10 cellular contexts compared by ENCODE assay signal in the genomic region with DNA sequence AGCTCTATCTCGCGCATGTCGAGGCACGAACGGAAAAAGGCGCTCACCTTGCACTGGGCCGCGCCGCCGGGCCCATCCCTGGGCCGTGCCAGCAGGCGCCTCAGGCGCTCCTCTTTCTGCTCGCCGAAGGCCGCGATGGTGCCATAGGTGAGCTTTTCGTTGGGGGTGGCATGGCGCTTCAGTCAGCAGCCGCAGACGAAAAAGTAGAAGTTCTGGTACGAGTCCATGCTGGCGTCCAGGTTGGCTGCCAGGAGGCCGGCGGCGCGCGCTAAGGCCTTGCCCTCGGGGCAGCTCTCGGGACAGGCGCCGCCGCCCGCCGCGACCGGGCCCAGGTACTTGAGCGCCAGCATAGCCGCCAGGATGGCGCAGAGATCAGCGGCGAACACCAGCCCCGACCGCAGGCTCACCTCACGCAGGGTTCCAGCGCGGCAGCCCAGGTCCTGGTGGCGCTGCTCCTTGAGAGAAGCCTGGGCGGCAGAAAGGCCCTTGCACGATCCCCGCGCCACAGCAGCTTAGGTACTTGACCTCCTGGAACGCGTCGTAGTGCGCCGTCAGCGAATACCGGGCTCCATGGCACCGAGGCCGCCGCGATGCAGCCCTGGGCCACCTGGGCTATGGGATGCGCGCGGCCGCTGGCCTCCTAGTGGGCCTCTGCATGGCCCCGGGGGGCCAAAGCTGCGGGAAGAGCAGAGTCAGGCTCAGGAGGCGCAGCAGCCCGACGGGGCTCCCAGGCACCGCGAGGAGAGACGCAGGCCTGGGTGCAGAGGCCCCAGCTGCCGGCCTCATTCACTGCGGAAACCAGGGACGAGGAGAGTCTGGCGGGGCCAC. TPM values are rescaled to one million over a fixed set of nuclear protein-coding genes. Genes with fewer than 3 reads are reported as not detected.
DNase-seq lines count a peak whose midpoint lies in the region; ATAC-seq and TF ChIP-seq lines count a peak whose summit lies in the region.
"Had no signal": no experiment of that assay in that cellular context is flagged by ENCODE, and none has a peak within 500 bp of the region (broad histone marks: within the 10 kb centered on the region; RNA-seq: fewer than 3 reads in every experiment).

No MANE protein-coding gene starts in this region.

- peaks cover 62% of the 10 kb centered on the region for H3K27me3 Mint-ChIP-seq in GM23338 (ENCODE audit: insufficient read depth, low read depth, poor library complexity)
- peaks cover 43 to 83% of the 10 kb centered on the region in 2 donors for H3K27me3 Mint-ChIP-seq in effector memory CD8-positive, alpha-beta T cell

- H3K79me2 ChIP-seq in ACC112 (ENCODE audit: control insufficient read depth, insufficient read depth, low read length, unreplicated experiment) (no peaks in the 10 kb centered on the region), GM23338 (replicated peaks; ENCODE audit: insufficient read depth) (peaks cover 19% of the 10 kb centered on the region; the same call in 1 of the 2 replicates), neural cell (replicated peaks; ENCODE audit: insufficient read depth, low read length) (no peaks in the 10 kb centered on the region)

- H4K20me1 ChIP-seq in GM23338 (replicated peaks; ENCODE audit: insufficient read depth) (no peaks in the 10 kb centered on the region), neural cell (ENCODE audit: insufficient read depth) (no peaks in the 10 kb centered on the region)

- H3K4me2 ChIP-seq in GM23338: peak overlapping the region; percentile 96
- no peak overlapping the region for H3K4me2 ChIP-seq in neural cell (ENCODE audit: low read length)

- H2AFZ ChIP-seq in ACC112 (ENCODE audit: low read length, unreplicated experiment) (no peak overlapping the region), GM23338 (peak overlapping the region; percentile 76), neural cell (ENCODE audit: low read depth, low read length) (no peak overlapping the region)

- H3K36me3 ChIP-seq in ACC112 (ENCODE audit: insufficient read depth, low read length): peaks cover 3% of the 10 kb centered on the region; the same call in 1 of the 2 replicates
- no peaks in the 10 kb centered on the region for H3K36me3 ChIP-seq in GM23338 (ENCODE audit: insufficient read depth)
- H3K36me3 ChIP-seq in neural cell (ENCODE audit: insufficient read depth, low read length): no peaks in the 10 kb centered on the region

- H3K4me1 ChIP-seq in ACC112 (ENCODE audit: control insufficient read depth, insufficient read depth, low read length, unreplicated experiment): no peaks in the 10 kb centered on the region
- peaks cover 25% of the 10 kb centered on the region for H3K4me1 ChIP-seq in GM23338 (ENCODE audit: insufficient read depth)

- H3K9me2 ChIP-seq in GM23338 (ENCODE audit: insufficient read depth) (0 out of 2 replicates have a peak, but pooled peaks cover 3% of the 10 kb centered on the region), neural cell (ENCODE audit: insufficient read depth, low read length) (no peaks in the 10 kb centered on the region)

- H3K9me3 Mint-ChIP-seq in GM23338: peaks cover 16% of the 10 kb centered on the region
- H3K9me3 Mint-ChIP-seq in effector memory CD8-positive, alpha-beta T cell: no peaks in the 10 kb centered on the region

- H3K36me3 Mint-ChIP-seq in GM23338 (ENCODE audit: low read depth): peaks cover 25% of the 10 kb centered on the region
- no peaks in the 10 kb centered on the region for H3K36me3 Mint-ChIP-seq in effector memory CD8-positive, alpha-beta T cell (ENCODE audit: insufficient read depth)

- H3K4me1 Mint-ChIP-seq in GM23338: peaks cover 32% of the 10 kb centered on the region
- peaks cover 4 to 10% of the 10 kb centered on the region in 2 donors for H3K4me1 Mint-ChIP-seq in effector memory CD8-positive, alpha-beta T cell (ENCODE audit: low read depth in 2 of 2)

- no peak for TF ChIP-seq EP300 in neural cell (conservative IDR thresholded peaks at IDR 0.05; ENCODE audit: poor library complexity, severe bottlenecking)

- TF ChIP-seq CTCF in GM23338 (conservative IDR thresholded peaks at IDR 0.05; ENCODE audit: low read depth in 2 of 2): no peak
- TF ChIP-seq CTCF in neural cell (IDR thresholded peaks at IDR 0.05; ENCODE audit: poor library complexity, severe bottlenecking): no peak

- H3K4me3 ChIP-seq in ACC112 (ENCODE audit: low read depth, low read length) (peak overlapping the region; percentile 26), GM23338 (peak overlapping the region; percentile 91), neural cell (ENCODE audit: low read length) (peak overlapping the region; percentile 69)

- no peak for TF ChIP-seq RAD21 in neural cell (conservative IDR thresholded peaks at IDR 0.05)

- DNase-seq in GM23338 (ENCODE audit: low spot score): peak; percentile 74
- DNase-seq in effector memory CD8-positive, alpha-beta T cell: no peak
- DNase-seq in medulla oblongata (ENCODE audit: extremely low spot score): no peak
- no peak for DNase-seq in EL
- DNase-seq: amygdala had no signal

- H3K9me3 ChIP-seq in neural cell (ENCODE audit: low read length): peaks cover 17% of the 10 kb centered on the region

- H3K27me3 ChIP-seq in ACC112 (ENCODE audit: insufficient read depth, low read length) (peaks cover 83% of the 10 kb centered on the region), GM23338 (ENCODE audit: insufficient read depth) (peaks cover 44% of the 10 kb centered on the region), neural cell (ENCODE audit: insufficient read depth, low read depth, low read length) (peaks cover 72% of the 10 kb centered on the region)

- H3K27ac Mint-ChIP-seq in GM23338: no peak overlapping the region
- H3K27ac Mint-ChIP-seq in effector memory CD8-positive, alpha-beta T cell: no peak overlapping the region
- H3K27ac Mint-ChIP-seq: T-helper 2 cell treated with Interferon-gamma antibody and Interleukin-4, amounts not matched to agents 5 μg/mL and 100 μg/mL, for 36 hours had no signal

- H3K4me3 Mint-ChIP-seq in GM23338: peak overlapping the region; percentile 83
- H3K4me3 Mint-ChIP-seq in effector memory CD8-positive, alpha-beta T cell: peak overlapping the region; percentile 57

- peaks cover 19% of the 10 kb centered on the region for H3F3A ChIP-seq in GM23338 (replicated peaks; ENCODE audit: low read depth)
- no peaks in the 10 kb centered on the region for H3F3A ChIP-seq in neural cell (ENCODE audit: insufficient read depth, low read length, poor library complexity, severe bottlenecking)

- H3K27ac ChIP-seq in ACC112 (ENCODE audit: low read depth, low read length): no peak overlapping the region
- H3K27ac ChIP-seq in GM23338 (ENCODE audit: low read depth): no peak overlapping the region
- H3K27ac ChIP-seq in neural cell (ENCODE audit: low read length): no peak overlapping the region

- peak overlapping the region; percentile 34 for H3K9ac ChIP-seq in neural cell (ENCODE audit: low read length)

- ATAC-seq in GM23338 (peak; percentile 6), HG03571 (IDR thresholded peaks at IDR 0.05; ENCODE audit: unreplicated experiment) (no peak), HG03108 (IDR thresholded peaks at IDR 0.05; ENCODE audit: unreplicated experiment) (no peak)
- no peak for ATAC-seq in effector memory CD8-positive, alpha-beta T cell (replicated peaks)

TF ChIP-seq in GM23338, 12 proteins besides CTCF, POLR2A, EP300 and RAD21 (continues in another document):
- TF ChIP-seq POLR2AphosphoS5 (IDR thresholded peaks at IDR 0.05; ENCODE audit: low read depth) (0 out of 2 replicates have a peak, but pooled peaks have one; percentile 10), EZH2 (IDR thresholded peaks at IDR 0.05; ENCODE audit: low read depth, unreplicated experiment) (peak; percentile 5), CREB1 (CRISPR knock-in tag; IDR thresholded peaks at IDR 0.05; ENCODE audit: low read depth) (no peak), NANOG (IDR thresholded peaks at IDR 0.05; ENCODE audit: borderline replicate concordance) (no peak)

TF ChIP-seq in neural cell, 6 proteins besides CTCF, POLR2A, EP300 and RAD21 (continues in another document):
- TF ChIP-seq EZH2 (IDR thresholded peaks at IDR 0.05; ENCODE audit: borderline replicate concordance, insufficient read depth, low read length, poor library complexity, severe bottlenecking): no peak
- TF ChIP-seq, protein P1, sequence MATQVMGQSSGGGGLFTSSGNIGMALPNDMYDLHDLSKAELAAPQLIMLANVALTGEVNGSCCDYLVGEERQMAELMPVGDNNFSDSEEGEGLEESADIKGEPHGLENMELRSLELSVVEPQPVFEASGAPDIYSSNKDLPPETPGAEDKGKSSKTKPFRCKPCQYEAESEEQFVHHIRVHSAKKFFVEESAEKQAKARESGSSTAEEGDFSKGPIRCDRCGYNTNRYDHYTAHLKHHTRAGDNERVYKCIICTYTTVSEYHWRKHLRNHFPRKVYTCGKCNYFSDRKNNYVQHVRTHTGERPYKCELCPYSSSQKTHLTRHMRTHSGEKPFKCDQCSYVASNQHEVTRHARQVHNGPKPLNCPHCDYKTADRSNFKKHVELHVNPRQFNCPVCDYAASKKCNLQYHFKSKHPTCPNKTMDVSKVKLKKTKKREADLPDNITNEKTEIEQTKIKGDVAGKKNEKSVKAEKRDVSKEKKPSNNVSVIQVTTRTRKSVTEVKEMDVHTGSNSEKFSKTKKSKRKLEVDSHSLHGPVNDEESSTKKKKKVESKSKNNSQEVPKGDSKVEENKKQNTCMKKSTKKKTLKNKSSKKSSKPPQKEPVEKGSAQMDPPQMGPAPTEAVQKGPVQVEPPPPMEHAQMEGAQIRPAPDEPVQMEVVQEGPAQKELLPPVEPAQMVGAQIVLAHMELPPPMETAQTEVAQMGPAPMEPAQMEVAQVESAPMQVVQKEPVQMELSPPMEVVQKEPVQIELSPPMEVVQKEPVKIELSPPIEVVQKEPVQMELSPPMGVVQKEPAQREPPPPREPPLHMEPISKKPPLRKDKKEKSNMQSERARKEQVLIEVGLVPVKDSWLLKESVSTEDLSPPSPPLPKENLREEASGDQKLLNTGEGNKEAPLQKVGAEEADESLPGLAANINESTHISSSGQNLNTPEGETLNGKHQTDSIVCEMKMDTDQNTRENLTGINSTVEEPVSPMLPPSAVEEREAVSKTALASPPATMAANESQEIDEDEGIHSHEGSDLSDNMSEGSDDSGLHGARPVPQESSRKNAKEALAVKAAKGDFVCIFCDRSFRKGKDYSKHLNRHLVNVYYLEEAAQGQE (IDR thresholded peaks at IDR 0.05; ENCODE audit: borderline replicate concordance): no peak
- TF ChIP-seq SMC3 (conservative IDR thresholded peaks at IDR 0.05; ENCODE audit: poor library complexity): no peak
- no peak for TF ChIP-seq MXI1 (conservative IDR thresholded peaks at IDR 0.05; ENCODE audit: poor library complexity, severe bottlenecking)

RNA-seq across cellular contexts. Expression of gene ALPG, which starts 12.8 kb away (rescaled TPM):
- total RNA-seq in GM23338 (2014; rRNA removed; shearing (Covaris generic)): 2.5 and 3.8 TPM in 2 replicates
- 0.89 and 1.4 TPM in 2 replicates for polyA plus RNA-seq in GM23338 (2016; fragmentation: Nextera tagmentation; extraction: Ambion mirVana)
- not detected in 2 replicates for polyA plus RNA-seq in neural cell
- not detected in 2 replicates for polyA minus RNA-seq in neural cell

RNA-seq across cellular contexts. Expression of gene ALPI, which starts 36.5 kb away (rescaled TPM):
- not detected in 2 replicates for total RNA-seq in GM23338 (2014; rRNA removed; shearing (Covaris generic))
- polyA plus RNA-seq in GM23338 (2016; fragmentation: Nextera tagmentation; extraction: Ambion mirVana) (not detected in 2 replicates), neural cell (not detected in 2 replicates)
- polyA minus RNA-seq in neural cell: not detected in 2 replicates

RNA-seq across cellular contexts. Expression of gene ALPP, which starts 40.9 kb away (rescaled TPM):
- 0.28 and 0.31 TPM in 2 replicates for total RNA-seq in GM23338 (2014; rRNA removed; shearing (Covaris generic))
- polyA plus RNA-seq in GM23338 (2016; fragmentation: Nextera tagmentation; extraction: Ambion mirVana) (0.07 TPM in 1 of 2 replicates, not detected in the other), neural cell (not detected in 2 replicates)
- polyA minus RNA-seq in neural cell: not detected in 2 replicates

Comparison
In these comparisons a context has a peak if more than half of its experiments do, and no peak if none do; other contexts are left out.
1. H3K4me3 ChIP-seq: peak in every context shown above with its lines; median percentile 91 in GM23338; 69 in neural cell; 26 in ACC112.